Comparison of ENCODE assay signal across 8 cellular contexts in the genomic region with DNA sequence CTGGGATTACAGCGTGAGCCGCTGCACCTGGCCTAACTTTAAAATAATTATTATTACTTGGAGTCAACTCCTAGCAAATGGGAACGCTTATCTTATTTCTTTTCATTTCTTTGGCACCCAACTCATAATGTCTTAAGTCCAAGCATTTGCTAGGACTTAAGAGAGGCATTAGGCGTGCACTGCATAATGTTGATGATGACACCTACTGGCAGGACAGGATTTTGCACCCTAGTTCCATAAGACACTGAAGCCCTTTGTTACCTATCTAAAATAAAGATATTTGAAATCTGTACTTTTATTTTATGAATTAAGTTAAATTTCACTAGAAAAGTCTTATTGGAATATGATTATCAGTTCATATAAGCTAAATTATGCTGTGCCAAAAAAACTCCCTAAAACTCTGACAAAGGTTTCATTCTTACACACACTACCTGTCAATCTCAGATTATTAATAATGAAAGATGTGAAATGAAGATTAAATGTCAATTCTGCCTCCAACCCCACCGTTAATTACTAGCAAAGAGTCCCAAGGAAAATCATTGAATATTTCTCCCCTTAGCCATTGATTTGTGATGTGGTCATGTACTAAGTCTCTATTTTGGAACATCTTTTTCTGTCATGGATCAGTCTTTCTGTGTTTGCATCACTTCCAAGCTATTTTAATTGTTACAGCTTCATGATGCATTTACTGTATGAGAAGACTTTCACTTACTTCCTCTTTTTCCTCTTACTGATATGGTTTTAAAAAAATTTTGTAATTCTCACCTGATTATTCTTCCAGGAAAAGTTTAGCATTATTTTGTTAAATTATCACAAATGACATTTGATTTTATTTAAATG. TPM values are rescaled to one million over a fixed set of nuclear protein-coding genes. Genes with fewer than 3 reads are reported as not detected.
DNase-seq lines count a peak whose midpoint lies in the region; ATAC-seq, FAIRE-seq and TF ChIP-seq lines count a peak whose summit lies in the region.

No MANE protein-coding gene starts in this region.

- no peaks in the 10 kb centered on the region for H3K9me3 Mint-ChIP-seq in activated CD8-positive, alpha-beta memory T cell treated with anti-CD3 and anti-CD28 coated beads, Interleukin-2, amount 10 ng/mL, durations not matched to agents 7 days and 5 days (ENCODE audit: low read depth)

- H4K20me1 ChIP-seq in H1 (replicated peaks in 1 of 2; ENCODE audit: control insufficient read depth in 1 of 2, insufficient read depth in 2 of 2, low read length in 2 of 2), result no peaks in the 10 kb centered on the region

- H2BK5ac ChIP-seq in H1 (ENCODE audit: low read depth, low read length), result no peak overlapping the region

- no peaks in the 10 kb centered on the region for H3K36me3 Mint-ChIP-seq in activated CD8-positive, alpha-beta memory T cell treated with anti-CD3 and anti-CD28 coated beads, Interleukin-2, amount 10 ng/mL, durations not matched to agents 7 days and 5 days

- H3K36me3 ChIP-seq in H1 (ENCODE audit: control insufficient read depth in 2 of 4, insufficient read depth in 4 of 4, low read length in 3 of 4) (no peaks in the 10 kb centered on the region; a peak in 1 of 8 replicates), neutrophil (no peaks in the 10 kb centered on the region)

- no peak overlapping the region for H2BK20ac ChIP-seq in H1 (ENCODE audit: low read length)

- no peak overlapping the region for H3K18ac ChIP-seq in H1 (ENCODE audit: extremely low read depth, low read length)

- POLR2A ChIA-PET in H1 (lab: Charles Lee; ENCODE audit: partially characterized antibody), result no interaction called here

- DNase-seq in NCI-H82 (lab: John Stamatoyannopoulos, UW) (peak; percentile 72), NCI-H82 treated with DMSO at 0.1 percent for 48 hours (lab: John Stamatoyannopoulos, UW; ENCODE audit: unreplicated experiment) (no peak), NCI-H226 (peak; percentile 48), H1 (ENCODE audit: low read depth in 1 of 2, low spot score in 2 of 2) (peak in 1 of 2 experiments; percentile 67), HPDE6-E6E7 (ENCODE audit: extremely low spot score) (no peak)
- no peak for DNase-seq in activated CD8-positive, alpha-beta memory T cell treated with anti-CD3 and anti-CD28 coated beads, Interleukin-2, amount 10 ng/mL, durations not matched to agents 7 days and 5 days

- H3K23me2 ChIP-seq in H1 (ENCODE audit: low read depth, low read length), result no peaks in the 10 kb centered on the region

- no peak for TF ChIP-seq EP300 in H1 (IDR thresholded peaks at IDR 0.05; ENCODE audit: borderline replicate concordance in 1 of 2, low read depth in 2 of 2, low read length in 2 of 2)

- H3K79me1 ChIP-seq in H1 (ENCODE audit: low read depth, low read length), result no peaks in the 10 kb centered on the region

- H3K14ac ChIP-seq in H1 (ENCODE audit: insufficient read length), result no peak overlapping the region

- H2BK120ac ChIP-seq in H1 (replicated peaks; ENCODE audit: low read depth, low read length), result no peak overlapping the region

- no peak overlapping the region for H3K27ac Mint-ChIP-seq in activated CD8-positive, alpha-beta memory T cell treated with anti-CD3 and anti-CD28 coated beads, Interleukin-2, amount 10 ng/mL, durations not matched to agents 7 days and 5 days

- peak; percentile 73 for ATAC-seq in GM21528 (IDR thresholded peaks at IDR 0.05; ENCODE audit: low FRiP score, unreplicated experiment)
- ATAC-seq in activated CD8-positive, alpha-beta memory T cell treated with anti-CD3 and anti-CD28 coated beads, Interleukin-2, amount 10 ng/mL, durations not matched to agents 7 days and 5 days, result no peak

- no peak overlapping the region for H3K27ac ChIP-seq in H1 (ENCODE audit: low read depth, low read length)
- H3K27ac ChIP-seq in neutrophil, result no peak overlapping the region

- H3K9me3 ChIP-seq in H1 (ENCODE audit: insufficient read depth in 2 of 2, low read depth in 1 of 2, low read length in 1 of 2) (peaks cover 0 to 4% of the 10 kb centered on the region in 2 experiments; a peak in 1 of 4 replicates), neutrophil (no peaks in the 10 kb centered on the region)

- no peak overlapping the region for H3K4ac ChIP-seq in H1 (replicated peaks; ENCODE audit: insufficient read length, low read depth, low read length)

- 72% methylated on average over 5 of the region's 5 CpGs; no CpG with 5 or more reads in 1 of the 2 experiments for WGBS in H1 (ENCODE audit: extremely low coverage in 1 of 2, insufficient coverage in 1 of 2, insufficient read length in 1 of 2, insufficient replicate concordance in 2 of 2, low coverage in 1 of 2, low lambda C conversion rate in 2 of 2, missing lambda C conversion rate in 1 of 2), 2 experiments

- TF ChIP-seq CTCF in H1 (IDR thresholded peaks at IDR 0.05; ENCODE audit: control extremely low read depth in 1 of 3, insufficient read depth in 1 of 3, low read depth in 1 of 3, low read length in 3 of 3) (peak in 2 of 3 experiments; percentile 44 to 75; a peak in 2 of 4 replicates), neutrophil (IDR thresholded peaks at IDR 0.05) (peak; percentile 39)

- CTCF ChIA-PET in H1 (lab: Charles Lee; ENCODE audit: partially characterized antibody), result interaction anchor here (0.6 to 1.3 kb wide), 8 partner anchors 10 to 364 kb away, joined by 3 read pairs; no protein-coding TSS in a partner anchor
- CTCF ChIA-PET in activated CD8-positive, alpha-beta memory T cell treated with anti-CD3 and anti-CD28 coated beads, Interleukin-2, amount 10 ng/mL, durations not matched to agents 7 days and 5 days (lab: Charles Lee), result no interaction called here

- no peaks in the 10 kb centered on the region for H3K27me3 Mint-ChIP-seq in activated CD8-positive, alpha-beta memory T cell treated with anti-CD3 and anti-CD28 coated beads, Interleukin-2, amount 10 ng/mL, durations not matched to agents 7 days and 5 days

- no peak overlapping the region for H4K91ac ChIP-seq in H1 (replicated peaks; ENCODE audit: insufficient read length, low read length)

- no peaks in the 10 kb centered on the region for H3K27me3 ChIP-seq in H1 (replicated peaks in 1 of 4; ENCODE audit: control insufficient read depth in 3 of 4, extremely low read depth in 1 of 4, insufficient read depth in 3 of 4, low read length in 3 of 4)
- peaks cover 9% of the 10 kb centered on the region for H3K27me3 ChIP-seq in neutrophil

- H3K4me1 ChIP-seq in H1 (replicated peaks in 1 of 4; ENCODE audit: control insufficient read depth in 3 of 4, insufficient read depth in 4 of 4, low read length in 3 of 4) (no peaks in the 10 kb centered on the region), neutrophil (ENCODE audit: control insufficient read depth in 1 of 2, insufficient read depth in 1 of 2, low read depth in 1 of 2, low read length in 1 of 2) (no peaks in the 10 kb centered on the region)

- H3K23ac ChIP-seq in H1 (ENCODE audit: insufficient read length), result no peak overlapping the region

- no peak overlapping the region for H3K4me2 ChIP-seq in H1 (ENCODE audit: insufficient read depth in 1 of 2, low read depth in 2 of 2, low read length in 2 of 2)

- H2BK12ac ChIP-seq in H1 (ENCODE audit: low read depth, low read length), result no peak overlapping the region

- no peak overlapping the region for H3K56ac ChIP-seq in H1 (replicated peaks; ENCODE audit: insufficient read length, low read depth, low read length)

- no peak overlapping the region for H2AFZ ChIP-seq in H1 (ENCODE audit: low read length)

- H4K8ac ChIP-seq in H1 (ENCODE audit: extremely low read depth, insufficient read depth, low read length), result no peak overlapping the region

- no peak overlapping the region for H3K4me3 ChIP-seq in H1 (ENCODE audit: extremely low read depth in 1 of 4, insufficient read depth in 2 of 4, low read depth in 3 of 4, low read length in 4 of 4)
- H3K4me3 ChIP-seq in neutrophil (ENCODE audit: low read depth in 1 of 2, low read length in 1 of 2), result no peak overlapping the region

- H3K79me2 ChIP-seq in H1 (ENCODE audit: control insufficient read depth in 1 of 2, insufficient read depth in 2 of 2, low read length in 2 of 2), result no peaks in the 10 kb centered on the region

- H2BK15ac ChIP-seq in H1 (ENCODE audit: low read length), result no peak overlapping the region

- no peak overlapping the region for H4K5ac ChIP-seq in H1 (ENCODE audit: insufficient read length, low read depth, low read length)

- peak; percentile 32 for FAIRE-seq in H1 (lab: Jason Lieb, UNC)

- H3K4me3 Mint-ChIP-seq in activated CD8-positive, alpha-beta memory T cell treated with anti-CD3 and anti-CD28 coated beads, Interleukin-2, amount 10 ng/mL, durations not matched to agents 7 days and 5 days, result no peak overlapping the region

- peak; percentile 76 to 79 for TF ChIP-seq RAD21 in H1 (IDR thresholded peaks at IDR 0.05 in 1 of 2, conservative IDR thresholded peaks at IDR 0.05 in 1 of 2; ENCODE audit: low read depth in 2 of 2, low read length in 2 of 2)

- no peaks in the 10 kb centered on the region for H3K4me1 Mint-ChIP-seq in activated CD8-positive, alpha-beta memory T cell treated with anti-CD3 and anti-CD28 coated beads, Interleukin-2, amount 10 ng/mL, durations not matched to agents 7 days and 5 days

- no peak overlapping the region for H3K9ac ChIP-seq in H1 (replicated peaks in 1 of 4; ENCODE audit: extremely low read depth in 1 of 4, low read depth in 3 of 4, low read length in 3 of 4)

- no peak for TF ChIP-seq POLR2A in H1 (IDR thresholded peaks at IDR 0.05; ENCODE audit: control extremely low read depth in 1 of 2, low read depth in 2 of 2, low read length in 2 of 2)

- H2AK5ac ChIP-seq in H1 (ENCODE audit: low read depth, low read length), result no peak overlapping the region

TF ChIP-seq in H1, 55 proteins besides CTCF, POLR2A, EP300 and RAD21 (continues in another document):
- TF ChIP-seq, protein P1, sequence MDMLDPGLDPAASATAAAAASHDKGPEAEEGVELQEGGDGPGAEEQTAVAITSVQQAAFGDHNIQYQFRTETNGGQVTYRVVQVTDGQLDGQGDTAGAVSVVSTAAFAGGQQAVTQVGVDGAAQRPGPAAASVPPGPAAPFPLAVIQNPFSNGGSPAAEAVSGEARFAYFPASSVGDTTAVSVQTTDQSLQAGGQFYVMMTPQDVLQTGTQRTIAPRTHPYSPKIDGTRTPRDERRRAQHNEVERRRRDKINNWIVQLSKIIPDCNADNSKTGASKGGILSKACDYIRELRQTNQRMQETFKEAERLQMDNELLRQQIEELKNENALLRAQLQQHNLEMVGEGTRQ (IDR thresholded peaks at IDR 0.05; ENCODE audit: low read length), result no peak

RNA-seq across cellular contexts. Expression of gene CDH2, which starts 12.7 kb away (rescaled TPM):
- 53.8 and 56.5 TPM in 2 replicates for total RNA-seq in H1 (2021; fragmentation: NEBNext Ultra II Directional; extraction: Animal tissue kit (Norgen Biotek cat#: 25700))
- 12.4 and 15.0 TPM in 2 replicates for polyA plus RNA-seq in H1 (2011; rRNA removed)
- 19.3 TPM for polyA plus RNA-seq in H1 (2011; cell fraction: cytosol; rRNA removed)
- 17.3 TPM for polyA plus RNA-seq in H1 (2011; cell fraction: nucleus; rRNA removed)
- 19.6 to 43.7 TPM (median 29.0 TPM) in 4 replicates for polyA plus RNA-seq in H1 (2012, experiment 1 of 2)
- 2.8 TPM for polyA plus RNA-seq in H1 (2012, experiment 2 of 2)
- 73.3 TPM for polyA plus RNA-seq in H1 (2013, experiment 1 of 2)
- 72.4 TPM for polyA plus RNA-seq in H1 (2013, experiment 2 of 2)
- polyA minus RNA-seq in H1 (2011; rRNA and poly(A)+ RNA removed), result 59.4 and 75.0 TPM in 2 replicates
- 22.8 TPM for polyA minus RNA-seq in H1 (2011; cell fraction: cytosol; rRNA and poly(A)+ RNA removed)
- 33.8 TPM for polyA minus RNA-seq in H1 (2011; cell fraction: nucleus; rRNA and poly(A)+ RNA removed)
- total RNA-seq in activated CD8-positive, alpha-beta memory T cell treated with anti-CD3 and anti-CD28 coated beads, Interleukin-2, amount 10 ng/mL, durations not matched to agents 7 days and 5 days, result under 1 TPM in 1 of 2 experiments, not detected in 1; 0.14 TPM

Comparison
In these comparisons a context has a peak if more than half of its experiments do, and no peak if none do; other contexts are left out.
1. DNase-seq: peak in NCI-H82 (single experiment) and NCI-H226 (single experiment); none in NCI-H82 treated with DMSO at 0.1 percent for 48 hours (single experiment), activated CD8-positive, alpha-beta memory T cell treated with anti-CD3 and anti-CD28 coated beads, Interleukin-2, amount 10 ng/mL, durations not matched to agents 7 days and 5 days (single experiment) and HPDE6-E6E7 (single experiment).
2. RNA of gene CDH2, which starts 12.7 kb away (total RNA-seq): 53.8 to 56.5 TPM in H1; 0.14 TPM in activated CD8-positive, alpha-beta memory T cell treated with anti-CD3 and anti-CD28 coated beads, Interleukin-2, amount 10 ng/mL, durations not matched to agents 7 days and 5 days; every median in the first group is over 10 times any median in the second.